ENCODE assay signal across 2 cellular contexts in the genomic region with DNA sequence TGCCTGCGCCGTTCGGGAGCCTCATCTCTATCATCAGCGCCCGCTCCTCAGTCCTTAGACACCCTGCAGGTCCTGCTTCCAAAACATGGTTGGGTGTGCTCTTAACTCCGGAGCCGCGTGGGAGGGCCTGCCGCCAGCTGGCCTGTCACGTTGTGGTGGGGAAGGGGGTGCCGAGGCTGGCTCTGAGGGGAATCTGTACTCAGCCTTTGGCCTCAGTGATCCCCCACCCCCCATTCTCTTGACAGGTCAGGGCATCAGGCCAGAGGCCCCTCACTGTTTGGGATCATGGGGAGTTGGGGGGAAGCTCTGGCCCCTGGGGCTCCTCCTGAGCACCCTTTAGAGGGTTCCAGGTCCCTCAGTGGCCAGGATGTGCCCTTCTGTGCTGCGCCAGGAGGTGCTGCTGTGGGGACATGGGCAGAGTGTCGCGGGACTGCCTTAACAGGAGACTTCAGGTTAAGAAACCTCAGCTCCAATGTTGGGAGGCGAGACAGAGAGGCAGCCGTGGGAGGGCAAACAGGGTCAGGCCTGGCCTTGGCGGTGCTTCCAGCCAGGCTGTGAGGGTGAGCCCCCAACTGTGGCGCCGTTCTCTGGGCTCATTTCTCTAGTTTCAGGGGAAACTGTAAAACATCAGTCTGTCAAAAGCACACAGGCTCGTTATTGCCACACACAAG.
TF ChIP-seq lines count a peak whose summit lies in the region.

No MANE protein-coding gene starts in this region.

TF ChIP-seq in SK-N-SH, 30 proteins besides CTCF, POLR2A, EP300 and RAD21 (continued from another document):
- TF ChIP-seq NRF1 (IDR thresholded peaks at IDR 0.05; ENCODE audit: low read depth, low read length) (no peak), JUND (IDR thresholded peaks at IDR 0.05) (no peak), GATA2 (CRISPR knock-in tag; IDR thresholded peaks at IDR 0.05) (no peak), RFX5 (IDR thresholded peaks at IDR 0.05; ENCODE audit: low read length) (no peak), RCOR1 (IDR thresholded peaks at IDR 0.05; ENCODE audit: low read length) (no peak)
- TF ChIP-seq, protein P1, sequence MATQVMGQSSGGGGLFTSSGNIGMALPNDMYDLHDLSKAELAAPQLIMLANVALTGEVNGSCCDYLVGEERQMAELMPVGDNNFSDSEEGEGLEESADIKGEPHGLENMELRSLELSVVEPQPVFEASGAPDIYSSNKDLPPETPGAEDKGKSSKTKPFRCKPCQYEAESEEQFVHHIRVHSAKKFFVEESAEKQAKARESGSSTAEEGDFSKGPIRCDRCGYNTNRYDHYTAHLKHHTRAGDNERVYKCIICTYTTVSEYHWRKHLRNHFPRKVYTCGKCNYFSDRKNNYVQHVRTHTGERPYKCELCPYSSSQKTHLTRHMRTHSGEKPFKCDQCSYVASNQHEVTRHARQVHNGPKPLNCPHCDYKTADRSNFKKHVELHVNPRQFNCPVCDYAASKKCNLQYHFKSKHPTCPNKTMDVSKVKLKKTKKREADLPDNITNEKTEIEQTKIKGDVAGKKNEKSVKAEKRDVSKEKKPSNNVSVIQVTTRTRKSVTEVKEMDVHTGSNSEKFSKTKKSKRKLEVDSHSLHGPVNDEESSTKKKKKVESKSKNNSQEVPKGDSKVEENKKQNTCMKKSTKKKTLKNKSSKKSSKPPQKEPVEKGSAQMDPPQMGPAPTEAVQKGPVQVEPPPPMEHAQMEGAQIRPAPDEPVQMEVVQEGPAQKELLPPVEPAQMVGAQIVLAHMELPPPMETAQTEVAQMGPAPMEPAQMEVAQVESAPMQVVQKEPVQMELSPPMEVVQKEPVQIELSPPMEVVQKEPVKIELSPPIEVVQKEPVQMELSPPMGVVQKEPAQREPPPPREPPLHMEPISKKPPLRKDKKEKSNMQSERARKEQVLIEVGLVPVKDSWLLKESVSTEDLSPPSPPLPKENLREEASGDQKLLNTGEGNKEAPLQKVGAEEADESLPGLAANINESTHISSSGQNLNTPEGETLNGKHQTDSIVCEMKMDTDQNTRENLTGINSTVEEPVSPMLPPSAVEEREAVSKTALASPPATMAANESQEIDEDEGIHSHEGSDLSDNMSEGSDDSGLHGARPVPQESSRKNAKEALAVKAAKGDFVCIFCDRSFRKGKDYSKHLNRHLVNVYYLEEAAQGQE (IDR thresholded peaks at IDR 0.05; ENCODE audit: low read depth, low read length), result no peak
- TF ChIP-seq, protein P2, sequence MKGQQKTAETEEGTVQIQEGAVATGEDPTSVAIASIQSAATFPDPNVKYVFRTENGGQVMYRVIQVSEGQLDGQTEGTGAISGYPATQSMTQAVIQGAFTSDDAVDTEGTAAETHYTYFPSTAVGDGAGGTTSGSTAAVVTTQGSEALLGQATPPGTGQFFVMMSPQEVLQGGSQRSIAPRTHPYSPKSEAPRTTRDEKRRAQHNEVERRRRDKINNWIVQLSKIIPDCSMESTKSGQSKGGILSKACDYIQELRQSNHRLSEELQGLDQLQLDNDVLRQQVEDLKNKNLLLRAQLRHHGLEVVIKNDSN (IDR thresholded peaks at IDR 0.05; ENCODE audit: borderline replicate concordance, low read depth), result no peak

TF ChIP-seq in SK-N-SH treated with all-trans-retinoic acid at 6 μM for 48 hours, 23 proteins besides CTCF, POLR2A, EP300 and RAD21 (continued from another document):
- TF ChIP-seq, protein P3, sequence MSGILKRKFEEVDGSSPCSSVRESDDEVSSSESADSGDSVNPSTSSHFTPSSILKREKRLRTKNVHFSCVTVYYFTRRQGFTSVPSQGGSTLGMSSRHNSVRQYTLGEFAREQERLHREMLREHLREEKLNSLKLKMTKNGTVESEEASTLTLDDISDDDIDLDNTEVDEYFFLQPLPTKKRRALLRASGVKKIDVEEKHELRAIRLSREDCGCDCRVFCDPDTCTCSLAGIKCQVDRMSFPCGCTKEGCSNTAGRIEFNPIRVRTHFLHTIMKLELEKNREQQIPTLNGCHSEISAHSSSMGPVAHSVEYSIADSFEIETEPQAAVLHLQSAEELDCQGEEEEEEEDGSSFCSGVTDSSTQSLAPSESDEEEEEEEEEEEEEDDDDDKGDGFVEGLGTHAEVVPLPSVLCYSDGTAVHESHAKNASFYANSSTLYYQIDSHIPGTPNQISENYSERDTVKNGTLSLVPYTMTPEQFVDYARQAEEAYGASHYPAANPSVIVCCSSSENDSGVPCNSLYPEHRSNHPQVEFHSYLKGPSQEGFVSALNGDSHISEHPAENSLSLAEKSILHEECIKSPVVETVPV (CRISPR knock-in tag; IDR thresholded peaks at IDR 0.05), result no peak
- no peak for TF ChIP-seq TOX (CRISPR knock-in tag; IDR thresholded peaks at IDR 0.05; ENCODE audit: borderline replicate concordance)
TF ChIP-seq in SK-N-SH treated with all-trans-retinoic acid at 6 μM for 48 hours: peak in this region for 0.
